Comparison of ENCODE assay signal across 10 cellular contexts in the genomic region with DNA sequence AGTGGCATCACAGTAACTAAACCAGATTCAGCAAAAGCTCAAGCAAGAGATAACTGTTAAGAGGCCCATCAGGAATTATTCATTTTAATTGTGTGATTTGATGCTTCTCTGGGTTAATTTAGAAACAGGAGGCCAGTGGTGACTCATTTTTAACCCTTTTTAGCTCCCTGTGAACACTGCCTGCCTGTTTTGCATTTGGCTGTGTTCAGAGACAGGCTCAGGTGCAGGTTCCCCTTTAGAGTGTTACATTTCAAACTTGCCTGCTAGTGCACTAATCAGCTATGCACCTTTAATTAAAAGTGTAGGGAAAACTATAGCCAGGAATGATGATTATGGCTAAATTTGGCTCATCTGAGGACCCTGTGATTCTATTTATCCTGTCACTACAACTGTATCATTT. TPM values are rescaled to one million over a fixed set of nuclear protein-coding genes. Genes with fewer than 3 reads are reported as not detected.
DNase-seq lines count a peak whose midpoint lies in the region; ATAC-seq, FAIRE-seq and TF ChIP-seq lines count a peak whose summit lies in the region.
"Had no signal": no experiment of that assay in that cellular context is flagged by ENCODE, and none has a peak within 500 bp of the region (broad histone marks: within the 10 kb centered on the region; RNA-seq: fewer than 3 reads in every experiment).

No MANE protein-coding gene starts in this region.

- H3K9ac ChIP-seq in GM12878 (ENCODE audit: control insufficient read depth, insufficient read depth, low read length) = peak overlapping the region; percentile 68

- H3K27me3 ChIP-seq in GM12878 (replicated peaks in 1 of 2; ENCODE audit: control insufficient read depth in 2 of 2, insufficient read depth in 2 of 2, low read length in 1 of 2) (no peaks in the 10 kb centered on the region), left lung (no peaks in the 10 kb centered on the region), HAP-1 (ENCODE audit: low read depth) (no peaks in the 10 kb centered on the region)

- no TSS peak for BruUV-seq in GM12878 (replicated peaks; lab: Mats Ljungman, UMichigan)

- no peak for TF ChIP-seq EP300 in GM12878 (IDR thresholded peaks at IDR 0.05; ENCODE audit: borderline replicate concordance in 1 of 2, control insufficient read depth in 1 of 2, low read depth in 2 of 2, low read length in 2 of 2)

- TF ChIP-seq CTCF in GM12878 (IDR thresholded peaks at IDR 0.05 in 2 of 3, conservative IDR thresholded peaks at IDR 0.05 in 1 of 3; ENCODE audit: control insufficient read depth in 2 of 3, extremely low read depth in 1 of 3, insufficient read depth in 1 of 3, low read depth in 3 of 3, low read length in 3 of 3) (no peak), left lung (IDR thresholded peaks at IDR 0.05) (no peak)

- peaks cover 46% of the 10 kb centered on the region for H3K4me1 ChIP-seq in GM12878 (ENCODE audit: control insufficient read depth, insufficient read depth, low read length)
- peaks cover 11 to 46% of the 10 kb centered on the region in 2 donors for H3K4me1 ChIP-seq in left lung
- H3K4me1 ChIP-seq in HAP-1 = peaks cover 31% of the 10 kb centered on the region

- intact Hi-C loops in GM12878 (cut with micrococcal nuclease; ENCODE audit: unreplicated experiment) = loop anchor here (10.0 kb wide), 1 partner anchor 528 kb away; the partner anchor contains the start of gene IFIT5
- intact Hi-C loops in left lung (cut with DNase I) = no loop called here

- H3K79me2 ChIP-seq in GM12878 (ENCODE audit: control insufficient read depth, insufficient read depth, low read length) = peaks cover 100% of the 10 kb centered on the region

- DNase-seq in NCI-H1694 treated with DMSO at 0.1 percent for 48 hours (lab: John Stamatoyannopoulos, UW) = peak; percentile 2
- no peak for DNase-seq in NCI-H1694 (lab: John Stamatoyannopoulos, UW)
- DNase-seq in GM12878 (ENCODE audit: low read depth, low spot score) = no peak
- DNase-seq in left lung = no peak
- DNase-seq in AG20443 (ENCODE audit: low spot score) = no peak
- DNase-seq in HAP-1 (ENCODE audit: low spot score in 2 of 2) = no peak
- DNase-seq: NCI-H1417 had no signal

- H3K4me2 ChIP-seq in GM12878 (ENCODE audit: control insufficient read depth, insufficient read depth) = peak overlapping the region; percentile 77

- RAD21 ChIA-PET in GM12878 (lab: Charles Lee; ENCODE audit: unreplicated experiment) = interaction anchor here (0.6 to 13.0 kb wide), 9 partner anchors 14 to 817 kb away, joined by 3 to 249 read pairs (median 12); partner anchors contain the start of gene FAS

- H3K4me3 ChIP-seq in GM12878 (peak overlapping the region; percentile 55), left lung (no peak overlapping the region), HAP-1 (no peak overlapping the region)

- ATAC-seq in GM19455 (IDR thresholded peaks at IDR 0.05; ENCODE audit: unreplicated experiment) = peak; percentile 52
- ATAC-seq in HG03135 (IDR thresholded peaks at IDR 0.05; ENCODE audit: unreplicated experiment) = peak; percentile 61
- peak; percentile 76 for ATAC-seq in GM12878
- no peak for ATAC-seq in left lung

- POLR2A ChIA-PET in GM12878 (lab: Charles Lee) = interaction anchor here (0.9 to 13.1 kb wide), 7 partner anchors 8 to 506 kb away, joined by 3 to 248 read pairs (median 5); partner anchors contain the start of genes FAS and IFIT1

- H3K36me3 ChIP-seq in GM12878 (ENCODE audit: control insufficient read depth in 2 of 2, insufficient read depth in 2 of 2, low read length in 1 of 2) (no peaks in the 10 kb centered on the region), left lung (no peaks in the 10 kb centered on the region), HAP-1 (replicated peaks) (no peaks in the 10 kb centered on the region)

- TF ChIP-seq POLR2A in GM12878 (IDR thresholded peaks at IDR 0.05; ENCODE audit: low read depth, low read length) = 0 out of 2 replicates have a peak, but pooled peaks have one; percentile 26

- CTCF ChIA-PET in GM12878 (lab: Yijun Ruan, JAX) = interaction anchor here (1.2 to 9.8 kb wide), 6 partner anchors 13 to 327 kb away, joined by 3 to 116 read pairs (median 52); partner anchors contain the start of gene FAS

- in situ Hi-C loops in GM12878 (cut with MboI) (no loop called here), HAP-1 (cut with MboI; ENCODE audit: low sequenced_read_pairs) (no loop called here)

- H4K20me1 ChIP-seq in GM12878 (ENCODE audit: control insufficient read depth, insufficient read depth) = no peaks in the 10 kb centered on the region

- H3K9me3 ChIP-seq in GM12878 (replicated peaks; ENCODE audit: control insufficient read depth, insufficient read depth, low read length) (no peaks in the 10 kb centered on the region), left lung (no peaks in the 10 kb centered on the region), HAP-1 (no peaks in the 10 kb centered on the region)

- H3K27ac ChIP-seq in GM12878 (ENCODE audit: control insufficient read depth, insufficient read depth) = peak overlapping the region; percentile 61
- H3K27ac ChIP-seq in left lung = no peak overlapping the region

- SMC1A ChIA-PET in GM12878 (lab: Charles Lee; ENCODE audit: uncharacterized antibody, unreplicated experiment) = interaction anchor here (1.6 to 12.6 kb wide), 7 partner anchors 7 to 106 kb away, joined by 5 to 329 read pairs (median 76); partner anchors contain the start of gene FAS

- FAIRE-seq in GM12878 (lab: Jason Lieb, UNC) = no peak

- no peak for TF ChIP-seq RAD21 in GM12878 (IDR thresholded peaks at IDR 0.05; ENCODE audit: insufficient read depth, low read depth, low read length)

- no peak overlapping the region for H2AFZ ChIP-seq in GM12878 (ENCODE audit: control insufficient read depth, low read depth, low read length)

TF ChIP-seq in GM12878, 131 proteins besides CTCF, POLR2A, EP300 and RAD21 (continues in another document):
- TF ChIP-seq SMAD1 (IDR thresholded peaks at IDR 0.05; ENCODE audit: low read depth, partially characterized antibody) (no peak), CHD4 (IDR thresholded peaks at IDR 0.05) (no peak), JUNB (IDR thresholded peaks at IDR 0.05) (peak; percentile 92), MTA2 (IDR thresholded peaks at IDR 0.05; ENCODE audit: low read depth) (peak; percentile 64), NFYA (IDR thresholded peaks at IDR 0.05; ENCODE audit: borderline replicate concordance, low read depth, low read length) (no peak), NBN (IDR thresholded peaks at IDR 0.05) (0 out of 2 replicates have a peak, but pooled peaks have one; percentile 28), MYB (IDR thresholded peaks at IDR 0.05; ENCODE audit: borderline replicate concordance, low read depth, low read length) (no peak), ATF7 (IDR thresholded peaks at IDR 0.05; ENCODE audit: low read depth) (peak; percentile 75), TCF12 (IDR thresholded peaks at IDR 0.05; ENCODE audit: low read depth, low read length) (no peak), ZNF622 (IDR thresholded peaks at IDR 0.05) (no peak), MYC (IDR thresholded peaks at IDR 0.05; ENCODE audit: insufficient read depth, insufficient read length, insufficient replicate concordance, low read length, severe bottlenecking) (no peak), CHD1 (IDR thresholded peaks at IDR 0.05; ENCODE audit: low read depth, low read length) (no peak), IKZF2 (IDR thresholded peaks at IDR 0.05) (peak in 1 of 2 experiments; percentile 23; a peak in 1 of 4 replicates), YY1 (IDR thresholded peaks at IDR 0.05; ENCODE audit: low read depth, low read length) (no peak), ZBED1 (IDR thresholded peaks at IDR 0.05; ENCODE audit: borderline replicate concordance) (no peak), ZZZ3 (IDR thresholded peaks at IDR 0.05; ENCODE audit: control insufficient read depth, insufficient read length, low read depth) (no peak)

RNA-seq across cellular contexts. Expression of gene STAMBPL1, which starts 6.5 kb away (rescaled TPM):
- 253 and 256 TPM in 2 replicates for total RNA-seq in GM12878 (2013; cell fraction: nucleolus; rRNA removed)
- total RNA-seq in GM12878 (2014; rRNA removed) = 44.1 and 48.9 TPM in 2 replicates
- 28.8 and 29.0 TPM in 2 replicates for total RNA-seq in GM12878 (2014; rRNA removed; fragmentation: Illumina TruSeq; extraction: Trizol)
- total RNA-seq in GM12878 (2021) = 24.8 and 26.3 TPM in 2 replicates
- polyA plus RNA-seq in GM12878 (2011; ENCODE audit: low read depth) = 5.7 TPM
- polyA plus RNA-seq in GM12878 (2011; rRNA removed) = 42.1 and 55.8 TPM in 2 replicates
- 24.9 and 36.8 TPM in 2 replicates for polyA plus RNA-seq in GM12878 (2011; cell fraction: cytosol; rRNA removed)
- 48.4 and 51.8 TPM in 2 replicates for polyA plus RNA-seq in GM12878 (2011; cell fraction: nucleus; rRNA removed)
- 9.4 and 15.2 TPM in 2 replicates for polyA plus RNA-seq in GM12878 (2012)
- polyA plus RNA-seq in GM12878 (2014; fragmentation: Illumina TruSeq; extraction: Trizol) = 24.5 and 29.6 TPM in 2 replicates
- polyA plus RNA-seq in GM12878 (2014; fragmentation: Nextera tagmentation; extraction: Ambion mirVana) = 10 to 100 TPM in 1 of 2 experiments, 1 to 10 TPM in 1; 7.5 to 13.0 TPM
- polyA plus RNA-seq in GM12878 (2014; rRNA removed) = 21.2 and 29.6 TPM in 2 replicates
- 10 to 100 TPM; 21.0 to 21.5 TPM for polyA plus RNA-seq in GM12878 (2016; fragmentation: Nextera tagmentation; extraction: Ambion mirVana)
- 28.0 and 32.3 TPM in 2 replicates for polyA minus RNA-seq in GM12878 (2011; rRNA and poly(A)+ RNA removed)
- 9.8 and 14.3 TPM in 2 replicates for polyA minus RNA-seq in GM12878 (2011; cell fraction: cytosol; rRNA and poly(A)+ RNA removed)
- 60.7 and 118 TPM in 2 replicates for polyA minus RNA-seq in GM12878 (2011; cell fraction: nucleus; rRNA and poly(A)+ RNA removed)
- total RNA-seq in left lung = 10 to 100 TPM in 1 of 2 donors, 1 to 10 TPM in 1; 9.9 to 11.4 TPM

RNA-seq across cellular contexts. Expression of gene ANKRD22, which starts 34.9 kb away (rescaled TPM):
- total RNA-seq in GM12878 (2013; cell fraction: nucleolus; rRNA removed) = not detected in 2 replicates
- total RNA-seq in GM12878 (2014; rRNA removed) = 0.54 and 0.62 TPM in 2 replicates
- 0.51 and 0.98 TPM in 2 replicates for total RNA-seq in GM12878 (2014; rRNA removed; fragmentation: Illumina TruSeq; extraction: Trizol)
- 0.48 and 0.56 TPM in 2 replicates for total RNA-seq in GM12878 (2021)
- polyA plus RNA-seq in GM12878 (2011; ENCODE audit: low read depth) = 0.16 TPM
- 0.52 and 0.59 TPM in 2 replicates for polyA plus RNA-seq in GM12878 (2011; rRNA removed)
- 0.17 and 0.22 TPM in 2 replicates for polyA plus RNA-seq in GM12878 (2011; cell fraction: cytosol; rRNA removed)
- polyA plus RNA-seq in GM12878 (2011; cell fraction: nucleus; rRNA removed) = 0.16 TPM in 1 of 2 replicates, not detected in the other
- polyA plus RNA-seq in GM12878 (2012) = 0.08 and 0.16 TPM in 2 replicates
- polyA plus RNA-seq in GM12878 (2014; fragmentation: Illumina TruSeq; extraction: Trizol) = 0.95 and 1.1 TPM in 2 replicates
- polyA plus RNA-seq in GM12878 (2014; fragmentation: Nextera tagmentation; extraction: Ambion mirVana) = 1 to 10 TPM in 1 of 2 experiments, under 1 TPM in 1; 0.92 to 1.3 TPM
- polyA plus RNA-seq in GM12878 (2014; rRNA removed) = 0.59 and 0.96 TPM in 2 replicates
- polyA plus RNA-seq in GM12878 (2016; fragmentation: Nextera tagmentation; extraction: Ambion mirVana) = under 1 TPM; 0.30 to 0.79 TPM
- 0.15 TPM in 1 of 2 replicates, not detected in the other for polyA minus RNA-seq in GM12878 (2011; rRNA and poly(A)+ RNA removed)
- not detected in 2 replicates for polyA minus RNA-seq in GM12878 (2011; cell fraction: cytosol; rRNA and poly(A)+ RNA removed)
- not detected in 2 replicates for polyA minus RNA-seq in GM12878 (2011; cell fraction: nucleus; rRNA and poly(A)+ RNA removed)
- 1 to 10 TPM; 5.1 to 8.9 TPM for total RNA-seq in left lung
- total RNA-seq: neural crest cell had no signal
